In genomic region chr1:156412653-156413309, GRCh38 we compare ENCODE assay signal across 18 cellular contexts. TPM values are rescaled to one million over a fixed set of nuclear protein-coding genes. Genes with fewer than 3 reads are reported as not detected.
"Had no signal": no experiment of that assay in that cellular context is flagged by ENCODE, and none has a peak within 500 bp of the region (broad histone marks: within the 10 kb centered on the region; RNA-seq: fewer than 3 reads in every experiment).

No MANE protein-coding gene starts in this region.

- DNase-seq: activated B cell treated with CpG ODN at 0.5 μM for 24 hours; activated CD4-positive, alpha-beta T cell treated with anti-CD3 and anti-CD28 coated beads, Interleukin-2, amount 10 ng/mL, durations not matched to agents 24 days and 14 days; activated naive CD4-positive, alpha-beta T cell treated with anti-CD3 and anti-CD28 coated beads for 36 hours; dermis blood vessel endothelial cell; endodermal cell; glutamatergic neuron; mesenchymal stem cell; retina; stimulated activated CD4-positive, alpha-beta T cell treated with anti-CD3 and anti-CD28 coated beads, Interleukin-15, amount 100 ng/mL, for 24 hours; T-helper 2 cell; transverse colon had no signal

- FAIRE-seq: islet of Langerhans, TTC549 had no signal

- H3K9me3 ChIP-seq: transverse colon had no signal

- H3K27ac ChIP-seq: transverse colon had no signal

- H3K4me3 ChIP-seq: transverse colon had no signal

- H3K36me3 ChIP-seq: transverse colon had no signal

- ATAC-seq: esophagus mucosa, left lobe of liver had no signal

- H3K4me1 ChIP-seq: transverse colon had no signal

RNA-seq across cellular contexts. Expression of gene RHBG, which starts 43.8 kb away (rescaled TPM):
- total RNA-seq: activated B cell treated with CpG ODN at 0.5 μM for 24 hours; activated CD4-positive, alpha-beta T cell treated with anti-CD3 and anti-CD28 coated beads, Interleukin-2, amount 10 ng/mL, durations not matched to agents 24 days and 14 days; activated naive CD4-positive, alpha-beta T cell treated with anti-CD3 and anti-CD28 coated beads for 36 hours; dermis blood vessel endothelial cell; fibroblast of villous mesenchyme; osteocyte; transverse colon had no signal
- polyA plus RNA-seq: neural cell had no signal
